Comparison of ENCODE assay signal across 1 cellular context in the genomic region with DNA sequence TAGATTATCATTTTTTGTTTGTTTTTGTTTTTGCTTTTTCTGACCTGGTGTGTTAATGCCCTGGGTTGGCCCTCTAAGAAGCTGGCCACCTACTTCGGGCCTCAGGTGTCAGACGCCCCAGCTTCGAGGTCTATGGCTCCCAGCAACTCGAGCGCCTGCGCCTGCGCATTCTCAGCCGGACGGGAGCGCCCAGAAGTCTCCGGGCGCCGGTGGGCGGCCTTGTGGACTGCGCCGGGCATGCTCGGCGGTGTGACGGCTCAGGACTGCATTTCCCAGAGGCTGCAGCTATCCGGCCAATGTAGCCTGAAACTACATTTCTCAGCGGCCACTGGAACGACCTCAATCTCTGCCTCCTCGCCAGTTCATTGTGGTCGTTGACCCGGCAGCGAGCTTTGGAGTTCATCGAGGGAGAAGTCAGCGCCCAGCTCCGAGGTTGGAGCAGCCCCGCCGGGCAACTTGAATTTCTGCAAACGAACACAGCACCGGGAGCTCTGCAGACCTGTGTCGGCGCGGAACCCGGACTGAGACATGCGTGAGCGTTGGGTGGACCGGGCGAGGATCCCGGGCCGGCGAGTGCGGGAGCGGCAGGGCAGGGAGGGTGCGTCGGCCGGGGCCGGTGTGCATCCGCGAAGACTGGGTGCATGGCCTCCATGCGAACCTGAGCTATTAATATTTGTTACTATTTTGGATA.
TF ChIP-seq lines count a peak whose summit lies in the region.

A gene (plus strand): TSS at position 219 of the 691 bp plus-strand sequence. CDS start 3,045 bp downstream, outside the sequence.

TF ChIP-seq in HepG2, 621 proteins besides CTCF, POLR2A, EP300 and RAD21 (continued from another document and continues in another):
- TF ChIP-seq, protein P1, sequence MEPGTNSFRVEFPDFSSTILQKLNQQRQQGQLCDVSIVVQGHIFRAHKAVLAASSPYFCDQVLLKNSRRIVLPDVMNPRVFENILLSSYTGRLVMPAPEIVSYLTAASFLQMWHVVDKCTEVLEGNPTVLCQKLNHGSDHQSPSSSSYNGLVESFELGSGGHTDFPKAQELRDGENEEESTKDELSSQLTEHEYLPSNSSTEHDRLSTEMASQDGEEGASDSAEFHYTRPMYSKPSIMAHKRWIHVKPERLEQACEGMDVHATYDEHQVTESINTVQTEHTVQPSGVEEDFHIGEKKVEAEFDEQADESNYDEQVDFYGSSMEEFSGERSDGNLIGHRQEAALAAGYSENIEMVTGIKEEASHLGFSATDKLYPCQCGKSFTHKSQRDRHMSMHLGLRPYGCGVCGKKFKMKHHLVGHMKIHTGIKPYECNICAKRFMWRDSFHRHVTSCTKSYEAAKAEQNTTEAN (CRISPR knock-in tag; conservative IDR thresholded peaks at IDR 0.05): peak; percentile 66
- TF ChIP-seq, protein P2, sequence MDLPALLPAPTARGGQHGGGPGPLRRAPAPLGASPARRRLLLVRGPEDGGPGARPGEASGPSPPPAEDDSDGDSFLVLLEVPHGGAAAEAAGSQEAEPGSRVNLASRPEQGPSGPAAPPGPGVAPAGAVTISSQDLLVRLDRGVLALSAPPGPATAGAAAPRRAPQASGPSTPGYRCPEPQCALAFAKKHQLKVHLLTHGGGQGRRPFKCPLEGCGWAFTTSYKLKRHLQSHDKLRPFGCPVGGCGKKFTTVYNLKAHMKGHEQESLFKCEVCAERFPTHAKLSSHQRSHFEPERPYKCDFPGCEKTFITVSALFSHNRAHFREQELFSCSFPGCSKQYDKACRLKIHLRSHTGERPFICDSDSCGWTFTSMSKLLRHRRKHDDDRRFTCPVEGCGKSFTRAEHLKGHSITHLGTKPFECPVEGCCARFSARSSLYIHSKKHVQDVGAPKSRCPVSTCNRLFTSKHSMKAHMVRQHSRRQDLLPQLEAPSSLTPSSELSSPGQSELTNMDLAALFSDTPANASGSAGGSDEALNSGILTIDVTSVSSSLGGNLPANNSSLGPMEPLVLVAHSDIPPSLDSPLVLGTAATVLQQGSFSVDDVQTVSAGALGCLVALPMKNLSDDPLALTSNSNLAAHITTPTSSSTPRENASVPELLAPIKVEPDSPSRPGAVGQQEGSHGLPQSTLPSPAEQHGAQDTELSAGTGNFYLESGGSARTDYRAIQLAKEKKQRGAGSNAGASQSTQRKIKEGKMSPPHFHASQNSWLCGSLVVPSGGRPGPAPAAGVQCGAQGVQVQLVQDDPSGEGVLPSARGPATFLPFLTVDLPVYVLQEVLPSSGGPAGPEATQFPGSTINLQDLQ (CRISPR knock-in tag; IDR thresholded peaks at IDR 0.05): no peak
- TF ChIP-seq DR1 (CRISPR knock-in tag; IDR thresholded peaks at IDR 0.05): 0 out of 2 replicates have a peak, but pooled peaks have one; percentile 36
- TF ChIP-seq ZNF205 (CRISPR knock-in tag; IDR thresholded peaks at IDR 0.05): no peak; the same call in 1 of the 2 replicates
- TF ChIP-seq FOXJ3 (CRISPR knock-in tag; IDR thresholded peaks at IDR 0.05; ENCODE audit: borderline replicate concordance): no peak
- TF ChIP-seq ZNF614 (CRISPR knock-in tag; IDR thresholded peaks at IDR 0.05; ENCODE audit: borderline replicate concordance): 0 out of 2 replicates have a peak, but pooled peaks have one; percentile 32
- TF ChIP-seq MEF2D (CRISPR knock-in tag; IDR thresholded peaks at IDR 0.05): no peak
- TF ChIP-seq NFATC3 (CRISPR knock-in tag; IDR thresholded peaks at IDR 0.05): no peak
- TF ChIP-seq, protein P3, sequence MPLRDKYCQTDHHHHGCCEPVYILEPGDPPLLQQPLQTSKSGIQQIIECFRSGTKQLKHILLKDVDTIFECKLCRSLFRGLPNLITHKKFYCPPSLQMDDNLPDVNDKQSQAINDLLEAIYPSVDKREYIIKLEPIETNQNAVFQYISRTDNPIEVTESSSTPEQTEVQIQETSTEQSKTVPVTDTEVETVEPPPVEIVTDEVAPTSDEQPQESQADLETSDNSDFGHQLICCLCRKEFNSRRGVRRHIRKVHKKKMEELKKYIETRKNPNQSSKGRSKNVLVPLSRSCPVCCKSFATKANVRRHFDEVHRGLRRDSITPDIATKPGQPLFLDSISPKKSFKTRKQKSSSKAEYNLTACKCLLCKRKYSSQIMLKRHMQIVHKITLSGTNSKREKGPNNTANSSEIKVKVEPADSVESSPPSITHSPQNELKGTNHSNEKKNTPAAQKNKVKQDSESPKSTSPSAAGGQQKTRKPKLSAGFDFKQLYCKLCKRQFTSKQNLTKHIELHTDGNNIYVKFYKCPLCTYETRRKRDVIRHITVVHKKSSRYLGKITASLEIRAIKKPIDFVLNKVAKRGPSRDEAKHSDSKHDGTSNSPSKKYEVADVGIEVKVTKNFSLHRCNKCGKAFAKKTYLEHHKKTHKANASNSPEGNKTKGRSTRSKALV (CRISPR knock-in tag; IDR thresholded peaks at IDR 0.05): peak; percentile 86
- no peak for TF ChIP-seq MED13 (CRISPR knock-in tag; IDR thresholded peaks at IDR 0.05)
- TF ChIP-seq ZNF264 (CRISPR knock-in tag; IDR thresholded peaks at IDR 0.05): peak; percentile 39; the same call in 1 of the 2 replicates
- TF ChIP-seq, protein P4, sequence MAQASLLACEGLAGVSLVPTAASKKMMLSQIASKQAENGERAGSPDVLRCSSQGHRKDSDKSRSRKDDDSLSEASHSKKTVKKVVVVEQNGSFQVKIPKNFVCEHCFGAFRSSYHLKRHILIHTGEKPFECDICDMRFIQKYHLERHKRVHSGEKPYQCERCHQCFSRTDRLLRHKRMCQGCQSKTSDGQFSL (CRISPR knock-in tag; IDR thresholded peaks at IDR 0.05): no peak
- no peak for TF ChIP-seq ZNF562 (CRISPR knock-in tag; IDR thresholded peaks at IDR 0.05; ENCODE audit: borderline replicate concordance)
- no peak for TF ChIP-seq HNRNPH1 (optimal IDR thresholded peaks at IDR 0.05; ENCODE audit: low read depth, low read length)
- TF ChIP-seq GLI4 (CRISPR knock-in tag; IDR thresholded peaks at IDR 0.05; ENCODE audit: borderline replicate concordance): no peak
- TF ChIP-seq, protein P5, sequence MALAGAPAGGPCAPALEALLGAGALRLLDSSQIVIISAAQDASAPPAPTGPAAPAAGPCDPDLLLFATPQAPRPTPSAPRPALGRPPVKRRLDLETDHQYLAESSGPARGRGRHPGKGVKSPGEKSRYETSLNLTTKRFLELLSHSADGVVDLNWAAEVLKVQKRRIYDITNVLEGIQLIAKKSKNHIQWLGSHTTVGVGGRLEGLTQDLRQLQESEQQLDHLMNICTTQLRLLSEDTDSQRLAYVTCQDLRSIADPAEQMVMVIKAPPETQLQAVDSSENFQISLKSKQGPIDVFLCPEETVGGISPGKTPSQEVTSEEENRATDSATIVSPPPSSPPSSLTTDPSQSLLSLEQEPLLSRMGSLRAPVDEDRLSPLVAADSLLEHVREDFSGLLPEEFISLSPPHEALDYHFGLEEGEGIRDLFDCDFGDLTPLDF (CRISPR knock-in tag; IDR thresholded peaks at IDR 0.05): peak; percentile 75
- TF ChIP-seq ZNF547 (CRISPR knock-in tag; IDR thresholded peaks at IDR 0.05): 0 out of 2 replicates have a peak, but pooled peaks have one; percentile 72
- TF ChIP-seq, protein P6, sequence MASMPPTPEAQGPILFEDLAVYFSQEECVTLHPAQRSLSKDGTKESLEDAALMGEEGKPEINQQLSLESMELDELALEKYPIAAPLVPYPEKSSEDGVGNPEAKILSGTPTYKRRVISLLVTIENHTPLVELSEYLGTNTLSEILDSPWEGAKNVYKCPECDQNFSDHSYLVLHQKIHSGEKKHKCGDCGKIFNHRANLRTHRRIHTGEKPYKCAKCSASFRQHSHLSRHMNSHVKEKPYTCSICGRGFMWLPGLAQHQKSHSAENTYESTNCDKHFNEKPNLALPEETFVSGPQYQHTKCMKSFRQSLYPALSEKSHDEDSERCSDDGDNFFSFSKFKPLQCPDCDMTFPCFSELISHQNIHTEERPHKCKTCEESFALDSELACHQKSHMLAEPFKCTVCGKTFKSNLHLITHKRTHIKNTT (CRISPR knock-in tag; IDR thresholded peaks at IDR 0.05): no peak
- TF ChIP-seq ZNF543 (CRISPR knock-in tag; IDR thresholded peaks at IDR 0.05): peak; percentile 43; the same call in 1 of the 2 replicates
- no peak for TF ChIP-seq ZSCAN29 (CRISPR knock-in tag; conservative IDR thresholded peaks at IDR 0.05)
- no peak for TF ChIP-seq RFX5 (IDR thresholded peaks at IDR 0.05; ENCODE audit: low read depth, low read length)
- TF ChIP-seq, protein P7, sequence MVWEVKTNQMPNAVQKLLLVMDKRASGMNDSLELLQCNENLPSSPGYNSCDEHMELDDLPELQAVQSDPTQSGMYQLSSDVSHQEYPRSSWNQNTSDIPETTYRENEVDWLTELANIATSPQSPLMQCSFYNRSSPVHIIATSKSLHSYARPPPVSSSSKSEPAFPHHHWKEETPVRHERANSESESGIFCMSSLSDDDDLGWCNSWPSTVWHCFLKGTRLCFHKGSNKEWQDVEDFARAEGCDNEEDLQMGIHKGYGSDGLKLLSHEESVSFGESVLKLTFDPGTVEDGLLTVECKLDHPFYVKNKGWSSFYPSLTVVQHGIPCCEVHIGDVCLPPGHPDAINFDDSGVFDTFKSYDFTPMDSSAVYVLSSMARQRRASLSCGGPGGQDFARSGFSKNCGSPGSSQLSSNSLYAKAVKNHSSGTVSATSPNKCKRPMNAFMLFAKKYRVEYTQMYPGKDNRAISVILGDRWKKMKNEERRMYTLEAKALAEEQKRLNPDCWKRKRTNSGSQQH (CRISPR knock-in tag; IDR thresholded peaks at IDR 0.05; ENCODE audit: low read depth): 0 out of 2 replicates have a peak, but pooled peaks have one; percentile 32
- TF ChIP-seq, protein P8, sequence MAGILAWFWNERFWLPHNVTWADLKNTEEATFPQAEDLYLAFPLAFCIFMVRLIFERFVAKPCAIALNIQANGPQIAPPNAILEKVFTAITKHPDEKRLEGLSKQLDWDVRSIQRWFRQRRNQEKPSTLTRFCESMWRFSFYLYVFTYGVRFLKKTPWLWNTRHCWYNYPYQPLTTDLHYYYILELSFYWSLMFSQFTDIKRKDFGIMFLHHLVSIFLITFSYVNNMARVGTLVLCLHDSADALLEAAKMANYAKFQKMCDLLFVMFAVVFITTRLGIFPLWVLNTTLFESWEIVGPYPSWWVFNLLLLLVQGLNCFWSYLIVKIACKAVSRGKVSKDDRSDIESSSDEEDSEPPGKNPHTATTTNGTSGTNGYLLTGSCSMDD (CRISPR knock-in tag; IDR thresholded peaks at IDR 0.05): 0 out of 2 replicates have a peak, but pooled peaks have one; percentile 45
- TF ChIP-seq, protein P9, sequence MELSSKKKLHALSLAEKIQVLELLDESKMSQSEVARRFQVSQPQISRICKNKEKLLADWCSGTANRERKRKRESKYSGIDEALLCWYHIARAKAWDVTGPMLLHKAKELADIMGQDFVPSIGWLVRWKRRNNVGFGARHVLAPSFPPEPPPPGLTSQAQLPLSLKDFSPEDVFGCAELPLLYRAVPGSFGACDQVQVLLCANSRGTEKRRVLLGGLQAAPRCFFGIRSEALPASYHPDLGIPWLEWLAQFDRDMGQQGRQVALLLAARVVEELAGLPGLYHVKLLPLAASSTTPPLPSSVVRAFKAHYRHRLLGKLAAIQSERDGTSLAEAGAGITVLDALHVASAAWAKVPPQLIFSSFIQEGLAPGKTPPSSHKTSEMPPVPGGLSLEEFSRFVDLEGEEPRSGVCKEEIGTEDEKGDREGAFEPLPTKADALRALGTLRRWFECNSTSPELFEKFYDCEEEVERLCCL (CRISPR knock-in tag; IDR thresholded peaks at IDR 0.05; ENCODE audit: borderline replicate concordance): no peak
- TF ChIP-seq KLF15 (CRISPR knock-in tag; IDR thresholded peaks at IDR 0.05; ENCODE audit: borderline replicate concordance): no peak
- peak; percentile 45; the same call in 1 of the 2 replicates for TF ChIP-seq ZNF460 (CRISPR knock-in tag; IDR thresholded peaks at IDR 0.05; ENCODE audit: borderline replicate concordance)
- TF ChIP-seq ZNF75D (CRISPR knock-in tag; IDR thresholded peaks at IDR 0.05; ENCODE audit: borderline replicate concordance): no peak
- TF ChIP-seq, protein P10, sequence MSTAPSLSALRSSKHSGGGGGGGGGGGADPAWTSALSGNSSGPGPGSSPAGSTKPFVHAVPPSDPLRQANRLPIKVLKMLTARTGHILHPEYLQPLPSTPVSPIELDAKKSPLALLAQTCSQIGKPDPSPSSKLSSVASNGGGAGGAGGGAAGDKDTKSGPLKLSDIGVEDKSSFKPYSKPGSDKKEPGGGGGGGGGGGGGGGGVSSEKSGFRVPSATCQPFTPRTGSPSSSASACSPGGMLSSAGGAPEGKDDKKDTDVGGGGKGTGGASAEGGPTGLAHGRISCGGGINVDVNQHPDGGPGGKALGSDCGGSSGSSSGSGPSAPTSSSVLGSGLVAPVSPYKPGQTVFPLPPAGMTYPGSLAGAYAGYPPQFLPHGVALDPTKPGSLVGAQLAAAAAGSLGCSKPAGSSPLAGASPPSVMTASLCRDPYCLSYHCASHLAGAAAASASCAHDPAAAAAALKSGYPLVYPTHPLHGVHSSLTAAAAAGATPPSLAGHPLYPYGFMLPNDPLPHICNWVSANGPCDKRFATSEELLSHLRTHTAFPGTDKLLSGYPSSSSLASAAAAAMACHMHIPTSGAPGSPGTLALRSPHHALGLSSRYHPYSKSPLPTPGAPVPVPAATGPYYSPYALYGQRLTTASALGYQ (CRISPR knock-in tag; IDR thresholded peaks at IDR 0.05): 0 out of 2 replicates have a peak, but pooled peaks have one; percentile 58
